In genomic region chr14:72880164-72880563, GRCh38 we compare ENCODE assay signal across 24 cellular contexts.
"Had no signal": no experiment of that assay in that cellular context is flagged by ENCODE, and none has a peak within 500 bp of the region (broad histone marks: within the 10 kb centered on the region; RNA-seq: fewer than 3 reads in every experiment).

No MANE protein-coding gene starts in this region.

- H3K27me3 Mint-ChIP-seq: activated naive CD8-positive, alpha-beta T cell treated with anti-CD3 and anti-CD28 coated beads, Interleukin-2, amount 50 U/mL, for 24 hours had no signal

- H3K4me3 Mint-ChIP-seq: activated naive CD4-positive, alpha-beta T cell treated with anti-CD3 and anti-CD28 coated beads, Interleukin-2, amount 10 ng/mL, durations not matched to agents 7 days and 5 days; activated naive CD8-positive, alpha-beta T cell treated with anti-CD3 and anti-CD28 coated beads, Interleukin-2, amount 50 U/mL, for 24 hours had no signal

- H3K36me3 ChIP-seq: right atrium auricular region, suprapubic skin, tibial artery, upper lobe of right lung, WERI-Rb-1 had no signal

- DNase-seq: activated CD4-positive, alpha-beta T cell treated with anti-CD3 and anti-CD28 coated beads for 48 hours; activated CD4-positive, alpha-beta T cell treated with anti-CD3 and anti-CD28 coated beads, Interleukin-2, amount 50 U/mL, for 48 hours; activated CD8-positive, alpha-beta memory T cell treated with anti-CD3 and anti-CD28 coated beads for 24 hours; activated effector memory CD4-positive, alpha-beta T cell treated with anti-CD3 and anti-CD28 coated beads, Interleukin-2, amount 50 U/mL, for 16 hours; activated naive CD4-positive, alpha-beta T cell treated with anti-CD3 and anti-CD28 coated beads, Interleukin-2, amount 10 ng/mL, durations not matched to agents 7 days and 5 days; activated naive CD8-positive, alpha-beta T cell treated with anti-CD3 and anti-CD28 coated beads, Interleukin-2, amount 50 U/mL, for 24 hours; amygdala; caudate nucleus; cortex of kidney; foreskin melanocyte; heart right ventricle; midbrain; naive thymus-derived CD4-positive, alpha-beta T cell; stimulated activated CD4-positive, alpha-beta T cell treated with anti-CD3 and anti-CD28 coated beads, Interleukin-15, amount 100 ng/mL, for 24 hours; stimulated activated CD4-positive, alpha-beta T cell treated with anti-CD3 and anti-CD28 coated beads, Interleukin-2, amount 100 ng/mL, for 24 hours; stimulated activated naive CD4-positive, alpha-beta T cell; T-helper 9 cell; tibial artery; upper lobe of right lung; WERI-Rb-1 had no signal

- H3K27ac Mint-ChIP-seq: activated naive CD8-positive, alpha-beta T cell treated with anti-CD3 and anti-CD28 coated beads, Interleukin-2, amount 50 U/mL, for 24 hours had no signal

- H3K4me3 ChIP-seq: heart right ventricle, right atrium auricular region, suprapubic skin, tibial artery, upper lobe of right lung had no signal

- H3K27ac ChIP-seq: heart right ventricle, right atrium auricular region, suprapubic skin, tibial artery, upper lobe of right lung, WERI-Rb-1 had no signal

- H3K4me1 ChIP-seq: suprapubic skin, tibial artery, upper lobe of right lung had no signal

- H3K9me3 ChIP-seq: heart right ventricle, right atrium auricular region, suprapubic skin, tibial artery, upper lobe of right lung had no signal

- H3K9me3 Mint-ChIP-seq: activated naive CD4-positive, alpha-beta T cell treated with anti-CD3 and anti-CD28 coated beads, Interleukin-2, amount 10 ng/mL, durations not matched to agents 7 days and 5 days; activated naive CD8-positive, alpha-beta T cell treated with anti-CD3 and anti-CD28 coated beads, Interleukin-2, amount 50 U/mL, for 24 hours had no signal

- H3K27me3 ChIP-seq: heart right ventricle, right atrium auricular region, suprapubic skin, tibial artery, upper lobe of right lung had no signal

- ATAC-seq: activated CD4-positive, CD25-positive, alpha-beta regulatory T cell treated with anti-CD3 and anti-CD28 coated beads, Interleukin-2, amount 50 U/mL, for 24 hours; activated naive CD8-positive, alpha-beta T cell treated with anti-CD3 and anti-CD28 coated beads, Interleukin-2, amount 50 U/mL, for 24 hours; esophagus mucosa; heart right ventricle; naive thymus-derived CD4-positive, alpha-beta T cell had no signal
